Comparison of ENCODE assay signal across 25 cellular contexts in genomic region chr13:72652681-72653080, GRCh38.
DNase-seq lines count a peak whose midpoint lies in the region; ATAC-seq and TF ChIP-seq lines count a peak whose summit lies in the region.
"Had no signal": no experiment of that assay in that cellular context is flagged by ENCODE, and none has a peak within 500 bp of the region (broad histone marks: within the 10 kb centered on the region; RNA-seq: fewer than 3 reads in every experiment).

No MANE protein-coding gene starts in this region.

- 66 to 74% methylated on average over 2 of the region's 2 CpGs for WGBS in thyroid gland, 2 donors

- peak; percentile 23 for DNase-seq in astrocyte of the hippocampus (ENCODE audit: low read depth, low spot score)
- peak; percentile 51 for DNase-seq in epithelial cell of esophagus (ENCODE audit: low read depth)
- DNase-seq in SHP77 (lab: John Stamatoyannopoulos, UW) = no peak
- DNase-seq in NCI-H510A treated with DMSO at 0.1 percent for 48 hours (lab: John Stamatoyannopoulos, UW) = no peak
- DNase-seq in thyroid gland = no peak
- DNase-seq: activated CD4-positive, alpha-beta T cell treated with anti-CD3 and anti-CD28 coated beads, Interleukin-2, amount 50 U/mL, for 48 hours; activated CD8-positive, alpha-beta memory T cell treated with anti-CD3 and anti-CD28 coated beads, Interleukin-2, amount 50 U/mL, for 4 hours; activated naive CD4-positive, alpha-beta T cell treated with anti-CD3 and anti-CD28 coated beads, Interleukin-2, amount 10 ng/mL, durations not matched to agents 7 days and 5 days; CD4-positive, CD25-positive, alpha-beta regulatory T cell; central memory CD4-positive, alpha-beta T cell; hypothalamus; immature natural killer cell; IMR-90; left ventricle myocardium inferior; NCI-H2081 treated with DMSO at 0.1 percent for 48 hours; NCI-H345; NCI-H748 treated with DMSO at 0.1 percent for 48 hours; sigmoid colon; stimulated activated CD4-positive, alpha-beta T cell treated with anti-CD3 and anti-CD28 coated beads, Interleukin-15, amount 100 ng/mL, for 24 hours; stimulated activated naive CD4-positive, alpha-beta T cell had no signal

- ATAC-seq in GM18511 (IDR thresholded peaks at IDR 0.05; ENCODE audit: unreplicated experiment) (peak; percentile 49), GM19035 (IDR thresholded peaks at IDR 0.05; ENCODE audit: unreplicated experiment) (no peak)
- ATAC-seq: activated CD4-positive, CD25-positive, alpha-beta regulatory T cell treated with anti-CD3 and anti-CD28 coated beads, Interleukin-2, amount 50 U/mL, for 24 hours had no signal

- H3K27me3 ChIP-seq in neural cell (ENCODE audit: insufficient read depth, low read depth, low read length) = no peaks in the 10 kb centered on the region
- no peaks in the 10 kb centered on the region for H3K27me3 ChIP-seq in thyroid gland
- H3K27me3 ChIP-seq: sigmoid colon, vagina had no signal

- H3K9me2 ChIP-seq in neural cell (ENCODE audit: insufficient read depth, low read length) = no peaks in the 10 kb centered on the region

- TF ChIP-seq CTCF in epithelial cell of esophagus (IDR thresholded peaks at IDR 0.05; ENCODE audit: insufficient read depth, low read depth, low read length, missing control alignments) (no peak), neural cell (IDR thresholded peaks at IDR 0.05; ENCODE audit: poor library complexity, severe bottlenecking) (no peak), thyroid gland (IDR thresholded peaks at IDR 0.05) (no peak)

- H3F3A ChIP-seq in neural cell (ENCODE audit: insufficient read depth, low read length, poor library complexity, severe bottlenecking) = no peaks in the 10 kb centered on the region

- no peaks in the 10 kb centered on the region for H3K79me2 ChIP-seq in neural cell (replicated peaks; ENCODE audit: insufficient read depth, low read length)

- TF ChIP-seq EP300 in neural cell (conservative IDR thresholded peaks at IDR 0.05; ENCODE audit: poor library complexity, severe bottlenecking) = peak; percentile 16

- H3K36me3 ChIP-seq in neural cell (ENCODE audit: insufficient read depth, low read length) = no peaks in the 10 kb centered on the region
- H3K36me3 ChIP-seq in thyroid gland = no peaks in the 10 kb centered on the region
- H3K36me3 ChIP-seq: left ventricle myocardium inferior, sigmoid colon, vagina had no signal

- no peak overlapping the region for H3K4me2 ChIP-seq in neural cell (ENCODE audit: low read length)

- no peak for TF ChIP-seq RAD21 in neural cell (conservative IDR thresholded peaks at IDR 0.05)

- no peaks in the 10 kb centered on the region for H3K4me1 ChIP-seq in thyroid gland
- H3K4me1 ChIP-seq: left ventricle myocardium inferior, sigmoid colon, vagina had no signal

- H3K4me3 ChIP-seq in epithelial cell of esophagus (ENCODE audit: low read length) (no peak overlapping the region), neural cell (ENCODE audit: low read length) (no peak overlapping the region), thyroid gland (replicated peaks in 1 of 3) (no peak overlapping the region)
- H3K4me3 ChIP-seq: left ventricle myocardium inferior, sigmoid colon, vagina had no signal

- no peak for TF ChIP-seq POLR2A in thyroid gland (IDR thresholded peaks at IDR 0.05)

- intact Hi-C loops in thyroid gland (cut with DNase I) = no loop called here

- no peak overlapping the region for H3K27ac ChIP-seq in neural cell (ENCODE audit: low read length)
- no peak overlapping the region for H3K27ac ChIP-seq in thyroid gland
- H3K27ac ChIP-seq: left ventricle myocardium inferior, sigmoid colon, vagina had no signal

- H3K9me3 ChIP-seq in neural cell (ENCODE audit: low read length) = no peaks in the 10 kb centered on the region
- no peaks in the 10 kb centered on the region for H3K9me3 ChIP-seq in thyroid gland
- H3K9me3 ChIP-seq: left ventricle myocardium inferior, sigmoid colon, vagina had no signal

- H3K9ac ChIP-seq in neural cell (ENCODE audit: low read length) = no peak overlapping the region

- no peaks in the 10 kb centered on the region for H4K20me1 ChIP-seq in neural cell (ENCODE audit: insufficient read depth)

- no peak overlapping the region for H2AFZ ChIP-seq in neural cell (ENCODE audit: low read depth, low read length)

TF ChIP-seq in neural cell, 6 proteins besides CTCF, POLR2A, EP300 and RAD21:
- TF ChIP-seq TAF1 (IDR thresholded peaks at IDR 0.05; ENCODE audit: low read depth) (no peak), POLR2AphosphoS5 (IDR thresholded peaks at IDR 0.05) (no peak), MXI1 (conservative IDR thresholded peaks at IDR 0.05; ENCODE audit: poor library complexity, severe bottlenecking) (no peak), EZH2 (IDR thresholded peaks at IDR 0.05; ENCODE audit: borderline replicate concordance, insufficient read depth, low read length, poor library complexity, severe bottlenecking) (no peak), SMC3 (conservative IDR thresholded peaks at IDR 0.05; ENCODE audit: poor library complexity) (no peak)
- TF ChIP-seq, protein P1, sequence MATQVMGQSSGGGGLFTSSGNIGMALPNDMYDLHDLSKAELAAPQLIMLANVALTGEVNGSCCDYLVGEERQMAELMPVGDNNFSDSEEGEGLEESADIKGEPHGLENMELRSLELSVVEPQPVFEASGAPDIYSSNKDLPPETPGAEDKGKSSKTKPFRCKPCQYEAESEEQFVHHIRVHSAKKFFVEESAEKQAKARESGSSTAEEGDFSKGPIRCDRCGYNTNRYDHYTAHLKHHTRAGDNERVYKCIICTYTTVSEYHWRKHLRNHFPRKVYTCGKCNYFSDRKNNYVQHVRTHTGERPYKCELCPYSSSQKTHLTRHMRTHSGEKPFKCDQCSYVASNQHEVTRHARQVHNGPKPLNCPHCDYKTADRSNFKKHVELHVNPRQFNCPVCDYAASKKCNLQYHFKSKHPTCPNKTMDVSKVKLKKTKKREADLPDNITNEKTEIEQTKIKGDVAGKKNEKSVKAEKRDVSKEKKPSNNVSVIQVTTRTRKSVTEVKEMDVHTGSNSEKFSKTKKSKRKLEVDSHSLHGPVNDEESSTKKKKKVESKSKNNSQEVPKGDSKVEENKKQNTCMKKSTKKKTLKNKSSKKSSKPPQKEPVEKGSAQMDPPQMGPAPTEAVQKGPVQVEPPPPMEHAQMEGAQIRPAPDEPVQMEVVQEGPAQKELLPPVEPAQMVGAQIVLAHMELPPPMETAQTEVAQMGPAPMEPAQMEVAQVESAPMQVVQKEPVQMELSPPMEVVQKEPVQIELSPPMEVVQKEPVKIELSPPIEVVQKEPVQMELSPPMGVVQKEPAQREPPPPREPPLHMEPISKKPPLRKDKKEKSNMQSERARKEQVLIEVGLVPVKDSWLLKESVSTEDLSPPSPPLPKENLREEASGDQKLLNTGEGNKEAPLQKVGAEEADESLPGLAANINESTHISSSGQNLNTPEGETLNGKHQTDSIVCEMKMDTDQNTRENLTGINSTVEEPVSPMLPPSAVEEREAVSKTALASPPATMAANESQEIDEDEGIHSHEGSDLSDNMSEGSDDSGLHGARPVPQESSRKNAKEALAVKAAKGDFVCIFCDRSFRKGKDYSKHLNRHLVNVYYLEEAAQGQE (IDR thresholded peaks at IDR 0.05; ENCODE audit: borderline replicate concordance) = no peak

Comparison
In these comparisons a context has a peak if more than half of its experiments do, and no peak if none do; other contexts are left out.
1. DNase-seq: peak in astrocyte of the hippocampus (single experiment) and epithelial cell of esophagus (single experiment); none in SHP77 (0 of 2), NCI-H510A treated with DMSO at 0.1 percent for 48 hours (single experiment) and thyroid gland (0 of 2).